In genomic region chr2:101883860-101884259, GRCh38 we compare ENCODE assay signal across 8 cellular contexts.
DNase-seq lines count a peak whose midpoint lies in the region; ATAC-seq, FAIRE-seq and TF ChIP-seq lines count a peak whose summit lies in the region.

No MANE protein-coding gene starts in this region.

- WGBS in pancreas, 2 donors: 13% methylated on average over 3 of the region's 3 CpGs

- no peaks in the 10 kb centered on the region for H3K27me3 ChIP-seq in pancreas

- TF ChIP-seq CTCF in fibroblast of pulmonary artery (IDR thresholded peaks at IDR 0.05; ENCODE audit: low read length, missing control alignments) (peak; percentile 70), pancreas (IDR thresholded peaks at IDR 0.05) (peak; percentile 30 to 41 (median 32))

- H3K27ac ChIP-seq in pancreas: no peak overlapping the region

- intact Hi-C loops in pancreas (cut with DNase I): no loop called here

- FAIRE-seq in pancreas (lab: Jason Lieb, UNC): peak; percentile 13

- no peaks in the 10 kb centered on the region for H3K9me3 ChIP-seq in pancreas

- H3K4me1 ChIP-seq in pancreas: no peaks in the 10 kb centered on the region

- ATAC-seq in GM18511 (IDR thresholded peaks at IDR 0.05; ENCODE audit: unreplicated experiment) (peak; percentile 75), pancreas (peak; percentile 53 to 94 (median 88)), GM19467 (IDR thresholded peaks at IDR 0.05; ENCODE audit: unreplicated experiment) (no peak), HG02588 (IDR thresholded peaks at IDR 0.05; ENCODE audit: unreplicated experiment) (no peak)

- H3K4me3 ChIP-seq in fibroblast of pulmonary artery (replicated peaks; ENCODE audit: low read depth, low read length) (no peak overlapping the region), pancreas (no peak overlapping the region)

- DNase-seq in AG20443 (ENCODE audit: low spot score): peak; percentile 66
- peak; percentile 29 for DNase-seq in LoVo (ENCODE audit: low spot score)
- peak; percentile 26 to 40 for DNase-seq in activated CD4-positive, alpha-beta T cell treated with anti-CD3 and anti-CD28 coated beads for 4 hours
- peak; percentile 82 for DNase-seq in fibroblast of pulmonary artery (ENCODE audit: low read depth)
- DNase-seq in pancreas: peak in 1 of 6 donors; percentile 28

- H3K36me3 ChIP-seq in pancreas: peaks cover 0 to 11% (median 0%) of the 10 kb centered on the region in 3 donors

Comparison
In these comparisons a context has a peak if more than half of its experiments do, and no peak if none do; other contexts are left out.
1. ATAC-seq: peak in GM18511 (single experiment) and pancreas (4 of 4); none in GM19467 (single experiment) and HG02588 (single experiment).